Comparison of ENCODE assay signal across 24 cellular contexts in the genomic region with DNA sequence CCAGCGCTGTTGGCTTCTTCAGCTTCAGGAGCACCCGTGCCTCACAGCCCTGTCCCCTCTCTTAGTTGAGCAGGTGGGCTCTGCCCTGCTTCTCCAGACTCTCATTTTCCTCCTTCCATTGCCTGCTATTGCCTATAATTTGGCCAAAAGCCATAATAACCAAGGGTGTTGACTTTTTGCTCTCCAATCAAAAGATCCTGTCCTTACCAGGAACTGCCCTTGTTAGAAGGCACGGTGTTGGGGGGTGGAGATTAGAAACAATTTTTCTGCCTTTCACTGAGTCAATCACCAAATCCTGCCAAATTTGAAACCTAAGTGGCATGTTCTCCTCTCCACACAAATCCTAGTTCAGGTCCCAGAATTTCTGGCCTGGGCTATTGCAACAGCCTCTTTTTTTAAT.
"Had no signal": no experiment of that assay in that cellular context is flagged by ENCODE, and none has a peak within 500 bp of the region (broad histone marks: within the 10 kb centered on the region; RNA-seq: fewer than 3 reads in every experiment).

No MANE protein-coding gene starts in this region.

- DNase-seq: colonic mucosa; effector CD4-positive, alpha-beta T cell; endodermal cell; erythroblast; foreskin melanocyte; head of caudate nucleus; kidney; left cardiac atrium; left ventricle myocardium superior; mesenchymal stem cell; midbrain; naive thymus-derived CD8-positive, alpha-beta T cell; posterior cingulate gyrus; stimulated activated CD4-positive, alpha-beta T cell treated with anti-CD3 and anti-CD28 coated beads, Interleukin-12 subunit alpha, Interleukin-12 subunit beta, amount 100 ng/mL, for 4 hours; stimulated activated naive CD4-positive, alpha-beta T cell treated with Interleukin-2 at 50 U/mL for 16 hours; thyroid gland; upper lobe of left lung; uterus had no signal

- H3K9me3 ChIP-seq: colonic mucosa, neutrophil, suprapubic skin, thyroid gland, upper lobe of left lung, uterus had no signal

- ATAC-seq: left cardiac atrium; left ventricle myocardium superior; naive thymus-derived CD8-positive, alpha-beta T cell; sciatic nerve had no signal

- H3K36me3 ChIP-seq: colonic mucosa, neutrophil, suprapubic skin, thyroid gland, upper lobe of left lung, uterus had no signal

- H3K27me3 ChIP-seq: colonic mucosa, thyroid gland, uterus had no signal

- FAIRE-seq: endothelial cell of umbilical vein, kidney had no signal

- H3K4me3 ChIP-seq: colonic mucosa, hepatocyte, lung, suprapubic skin, thyroid gland, upper lobe of left lung, uterus had no signal

- H3K4me1 ChIP-seq: uterus had no signal
